8 cellular contexts compared by ENCODE assay signal in the genomic region with DNA sequence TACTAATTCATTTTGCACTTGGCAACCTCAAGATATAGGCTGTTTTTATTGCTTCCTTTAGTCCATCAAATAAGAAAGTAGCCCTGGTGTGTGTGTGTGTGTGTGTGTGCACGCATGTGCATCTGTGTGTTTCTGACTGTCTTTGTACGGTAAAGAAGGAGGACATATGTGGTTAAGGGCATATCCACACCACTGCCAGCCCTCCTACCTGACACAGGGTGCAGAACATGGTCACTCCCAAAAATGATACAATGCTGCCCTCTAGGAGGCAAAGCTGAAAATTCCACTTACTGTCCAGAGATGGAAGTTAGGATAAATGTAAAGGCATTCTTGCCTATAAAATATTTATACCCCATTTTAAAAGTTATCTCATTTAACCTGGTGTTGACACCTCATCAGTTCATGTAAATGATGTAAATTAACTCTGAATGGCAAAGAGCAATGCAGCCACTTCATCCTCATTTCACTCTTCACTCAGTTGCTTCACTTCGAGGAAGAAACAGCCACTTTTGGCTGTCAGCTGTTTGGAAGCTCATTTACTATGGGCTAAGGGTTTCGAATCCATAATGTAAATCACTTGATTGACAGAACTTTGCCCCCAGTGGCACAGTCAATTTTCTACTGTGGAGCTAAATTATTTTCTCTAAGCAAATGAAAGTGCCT.
A peak's percentile ranks its signal among the peaks of the same experiment; 100 is the strongest.
DNase-seq lines count a peak whose midpoint lies in the region; ATAC-seq and TF ChIP-seq lines count a peak whose summit lies in the region.

No MANE protein-coding gene starts in this region.

- H2AFZ ChIP-seq in OCI-LY3 (ENCODE audit: low read depth, low read length) = no peak overlapping the region

- H3K4me3 ChIP-seq in OCI-LY3 (ENCODE audit: low read length) = no peak overlapping the region

- H4K20me1 ChIP-seq in OCI-LY3 (ENCODE audit: insufficient read depth, low read length) = no peaks in the 10 kb centered on the region

- in situ Hi-C loops in KBM-7 (cut with MboI; ENCODE audit: low pct_unique_long_range_greater_than_20kb, low sequenced_read_pairs) = no loop called here

- peak; percentile 83 for ATAC-seq in GM21390 (IDR thresholded peaks at IDR 0.05; ENCODE audit: unreplicated experiment)

- no peak overlapping the region for H3K9ac ChIP-seq in OCI-LY3 (ENCODE audit: low read length)

- no peak overlapping the region for H3K27ac ChIP-seq in OCI-LY3 (ENCODE audit: low read length)

- H3K9me3 ChIP-seq in OCI-LY3 (ENCODE audit: insufficient read depth, low read length) = no peaks in the 10 kb centered on the region

- peak overlapping the region; percentile 10; the same call in 1 of the 2 replicates for H3K4me2 ChIP-seq in OCI-LY3 (ENCODE audit: low read length)

- H3K4me1 ChIP-seq in OCI-LY3 (ENCODE audit: low read length) = no peaks in the 10 kb centered on the region

- H3K36me3 ChIP-seq in OCI-LY3 (replicated peaks; ENCODE audit: low read depth, low read length) = no peaks in the 10 kb centered on the region

- TF ChIP-seq CTCF in OCI-LY3 (IDR thresholded peaks at IDR 0.05; ENCODE audit: low read depth, low read length) = peak; percentile 95

- DNase-seq in NCI-H1436 (lab: John Stamatoyannopoulos, UW) = peak; percentile 57
- no peak for DNase-seq in NCI-H1436 treated with DMSO at 0.1 percent for 48 hours (lab: John Stamatoyannopoulos, UW)
- peak; percentile 55 for DNase-seq in KBM-7
- DNase-seq in dermis blood vessel endothelial cell = peak; percentile 45
- DNase-seq in lung microvascular endothelial cell (ENCODE audit: low read depth in 2 of 2) = peak; percentile 42 to 52
- no peak for DNase-seq in activated CD8-positive, alpha-beta memory T cell treated with anti-CD3 and anti-CD28 coated beads, Interleukin-2, amount 50 U/mL, for 48 hours

- H3K79me2 ChIP-seq in OCI-LY3 (ENCODE audit: low read length) = no peaks in the 10 kb centered on the region

- H3K27me3 ChIP-seq in OCI-LY3 (ENCODE audit: low read depth, low read length) = peaks cover 6% of the 10 kb centered on the region; the same call in 1 of the 2 replicates

Comparison
In these comparisons a context has a peak if more than half of its experiments do, and no peak if none do; other contexts are left out.
1. DNase-seq: peak in NCI-H1436 (single experiment), KBM-7 (single experiment), dermis blood vessel endothelial cell (single experiment) and lung microvascular endothelial cell (2 of 2); none in NCI-H1436 treated with DMSO at 0.1 percent for 48 hours (single experiment) and activated CD8-positive, alpha-beta memory T cell treated with anti-CD3 and anti-CD28 coated beads, Interleukin-2, amount 50 U/mL, for 48 hours (single experiment).